Comparison of ENCODE assay signal across 1 cellular context in genomic region chr15:83066761-83067637, GRCh38.
A peak's percentile ranks its signal among the peaks of the same experiment; 100 is the strongest.
TF ChIP-seq lines count a peak whose summit lies in the region.

BTBD1 (minus strand) TSS chr15:83067252; CDS start chr15:83067151, 101 bp downstream.

TF ChIP-seq in HEK293, 187 proteins besides CTCF, POLR2A, EP300 and RAD21 (continued from another document):
- TF ChIP-seq GLIS2 (tag by site-specific recombination; IDR thresholded peaks at IDR 0.05) = peak; percentile 86; the same call in 1 of the 2 replicates
- TF ChIP-seq ZXDB (tag by site-specific recombination; IDR thresholded peaks at IDR 0.05) = peak; percentile 63; the same call in 1 of the 2 replicates
- TF ChIP-seq ZBTB11 (tag by site-specific recombination; conservative IDR thresholded peaks at IDR 0.05; ENCODE audit: low read depth) = peak; percentile 91
- TF ChIP-seq ZFP69B (tag by site-specific recombination; IDR thresholded peaks at IDR 0.05) = no peak
- TF ChIP-seq HIC1 (tag by site-specific recombination; IDR thresholded peaks at IDR 0.05) = peak; percentile 69; the same call in 1 of the 2 replicates
